ENCODE assay signal across 12 cellular contexts in the genomic region with DNA sequence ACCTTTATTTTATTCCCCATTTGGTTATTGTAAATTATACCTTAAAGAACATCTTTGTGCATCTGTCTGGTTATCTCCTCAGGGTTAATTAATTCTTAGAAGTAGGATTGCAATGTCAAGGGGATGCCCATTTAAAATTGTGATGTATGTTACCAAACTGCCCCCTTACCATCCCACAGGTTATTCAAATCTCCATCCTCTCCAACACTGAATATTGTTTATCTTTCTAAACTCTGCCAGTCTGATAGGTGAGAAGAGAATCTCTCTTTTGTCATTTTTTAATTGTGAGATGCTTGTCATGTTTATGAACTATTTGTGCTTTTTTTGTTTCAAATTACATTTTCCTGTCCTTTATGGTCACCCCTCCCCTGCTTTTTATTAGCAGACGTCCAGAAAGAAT. TPM values are rescaled to one million over a fixed set of nuclear protein-coding genes. Genes with fewer than 3 reads are reported as not detected.
"Had no signal": no experiment of that assay in that cellular context is flagged by ENCODE, and none has a peak within 500 bp of the region (broad histone marks: within the 10 kb centered on the region; RNA-seq: fewer than 3 reads in every experiment).

No MANE protein-coding gene starts in this region.

- ATAC-seq: GM23338, HCT116 had no signal

- H3K4me2 ChIP-seq: GM23338 had no signal

- FAIRE-seq: H1, H54 had no signal

- H3K9me3 ChIP-seq: HAP-1 had no signal

- H3K36me3 ChIP-seq: HAP-1 had no signal

- H3K4me3 Mint-ChIP-seq: GM23338, H9, HFFc6 had no signal

- H3K27ac ChIP-seq: GM23248 had no signal

- H3K27ac Mint-ChIP-seq: GM23338, H9, HFFc6 had no signal

- DNase-seq: GM23248, GOT3, H7, H9, HCEC 1CT, HFFc6 had no signal

- H3K4me3 ChIP-seq: GM23248, GM23338, HAP-1 had no signal

- H3K9ac ChIP-seq: GM23248 had no signal

- H3K4me1 ChIP-seq: HAP-1 had no signal

- H2AFZ ChIP-seq: GM23248, GM23338 had no signal

RNA-seq across cellular contexts. Expression of a gene that starts 55.8 kb away (rescaled TPM):
- total RNA-seq: GM23248, H4, H9, HFFc6 had no signal
- polyA plus RNA-seq: GM23248 had no signal
